Comparison of ENCODE assay signal across 14 cellular contexts in the genomic region with DNA sequence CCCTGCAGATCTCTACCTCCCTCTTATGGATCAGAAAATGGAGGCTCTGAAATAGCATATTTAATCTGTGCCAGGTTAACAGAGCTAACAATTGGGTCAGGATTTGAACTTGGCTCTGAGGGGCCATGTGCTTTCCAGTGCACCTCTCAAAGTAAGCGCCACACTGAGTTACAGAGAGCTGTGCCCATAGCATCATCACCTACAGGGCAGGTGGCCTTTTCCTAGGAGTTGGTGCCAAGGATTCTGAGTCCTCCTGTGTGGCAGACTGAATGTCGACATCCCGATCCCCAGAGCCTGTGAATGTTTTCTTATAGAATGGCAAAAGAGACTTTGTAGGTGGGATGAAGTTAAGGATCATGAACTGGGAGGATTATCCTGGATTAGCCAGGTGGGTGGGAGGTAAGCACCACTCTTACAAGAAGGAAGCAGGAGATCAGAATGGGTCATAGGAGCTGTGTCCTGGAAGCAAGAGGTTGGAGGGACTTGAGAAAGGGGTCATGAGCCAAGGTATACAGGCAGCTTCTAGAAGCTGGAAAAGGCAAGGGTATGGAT.
A peak's percentile ranks its signal among the peaks of the same experiment; 100 is the strongest.
DNase-seq lines count a peak whose midpoint lies in the region; ATAC-seq and TF ChIP-seq lines count a peak whose summit lies in the region.
"Had no signal": no experiment of that assay in that cellular context is flagged by ENCODE, and none has a peak within 500 bp of the region (broad histone marks: within the 10 kb centered on the region; RNA-seq: fewer than 3 reads in every experiment).

No MANE protein-coding gene starts in this region.

- no peak for TF ChIP-seq POLR2A in heart left ventricle (IDR thresholded peaks at IDR 0.05)

- H3K27ac ChIP-seq in heart left ventricle, result peak overlapping the region in 11 of 12 donors; percentile 24 to 84 (median 70)
- peak overlapping the region; percentile 51 for H3K27ac ChIP-seq in angular gyrus (ENCODE audit: low read depth, low read length)
- peak overlapping the region in 1 of 2 donors; percentile 34 for H3K27ac ChIP-seq in thoracic aorta

- no peak for TF ChIP-seq CTCF in heart left ventricle (IDR thresholded peaks at IDR 0.05)
- no peak for TF ChIP-seq CTCF in thoracic aorta (IDR thresholded peaks at IDR 0.05)

- H3K36me3 ChIP-seq in heart left ventricle (no peaks in the 10 kb centered on the region), thoracic aorta (no peaks in the 10 kb centered on the region)

- no peak overlapping the region for H3K4me3 ChIP-seq in heart left ventricle
- no peak overlapping the region for H3K4me3 ChIP-seq in thoracic aorta

- H3K4me1 ChIP-seq in heart left ventricle (peaks cover 7 to 63% (median 45%) of the 10 kb centered on the region in 12 donors), thoracic aorta (ENCODE audit: control insufficient read depth in 1 of 2, low read depth in 2 of 2) (peaks cover 26 to 29% of the 10 kb centered on the region in 2 donors)

- H3K27me3 ChIP-seq in heart left ventricle (no peaks in the 10 kb centered on the region), thoracic aorta (replicated peaks; ENCODE audit: insufficient read depth) (no peaks in the 10 kb centered on the region)

- intact Hi-C loops in heart left ventricle (cut with DNase I) (loop anchor here in 2 of 10 donors (5.0 kb wide), 2 partner anchors 34 to 59 kb away; no protein-coding TSS in a partner anchor), Right ventricle myocardium inferior (cut with DNase I) (loop anchor here (5.0 kb wide), 1 partner anchor 64 kb away; no protein-coding TSS in a partner anchor)

- H3K9me3 ChIP-seq in heart left ventricle (no peaks in the 10 kb centered on the region), thoracic aorta (no peaks in the 10 kb centered on the region)

- ATAC-seq in heart left ventricle, result no peak
- ATAC-seq in Right ventricle myocardium inferior, result no peak
- peak; percentile 43 for ATAC-seq in left lobe of liver
- ATAC-seq in thoracic aorta (ENCODE audit: insufficient number of reproducible peaks, low FRiP score, low read depth), result peak; percentile 22
- ATAC-seq in GM21381 (IDR thresholded peaks at IDR 0.05; ENCODE audit: unreplicated experiment), result no peak

- 94 to 98% (median 96%) methylated on average over 3 of the region's 3 CpGs for WGBS in heart left ventricle, 4 donors

- DNase-seq in heart left ventricle (no peak), Right ventricle myocardium inferior (ENCODE audit: missing footprints) (no peak), left lobe of liver (ENCODE audit: low spot score) (peak; percentile 45), thoracic aorta (ENCODE audit: low spot score) (no peak), putamen (ENCODE audit: low spot score) (no peak), NOMO-1 (lab: John Stamatoyannopoulos, UW; ENCODE audit: unreplicated experiment in 2 of 2) (no peak)
- DNase-seq: anterior cingulate cortex, foreskin fibroblast, GF-D8, NCI-H146, NCI-H69, SHP77 treated with DMSO at 0.1 percent for 48 hours had no signal

Comparison
In these comparisons a context has a peak if more than half of its experiments do, and no peak if none do; other contexts are left out.
1. ATAC-seq: peak in left lobe of liver (single experiment) and thoracic aorta (single experiment); none in heart left ventricle (0 of 4), Right ventricle myocardium inferior (single experiment) and GM21381 (single experiment).